11 cellular contexts compared by ENCODE assay signal in the genomic region with DNA sequence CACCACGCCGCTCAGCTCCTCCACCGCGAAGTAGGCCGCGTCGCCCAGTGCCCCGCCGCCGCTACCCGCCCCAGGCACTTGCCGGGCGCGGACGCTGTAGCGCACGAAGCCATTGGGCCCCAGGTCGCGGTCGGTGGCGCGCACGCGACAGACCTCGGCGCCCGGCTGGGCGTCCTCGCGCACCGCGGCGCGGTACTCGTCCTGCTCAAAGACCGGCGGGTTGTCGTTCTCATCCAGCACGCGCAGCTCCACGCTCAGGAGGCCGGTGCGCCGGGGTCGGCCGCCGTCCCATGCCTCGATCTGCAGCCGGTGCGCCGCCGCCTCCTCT. TPM values are rescaled to one million over a fixed set of nuclear protein-coding genes. Genes with fewer than 3 reads are reported as not detected.
DNase-seq lines count a peak whose midpoint lies in the region; ATAC-seq and TF ChIP-seq lines count a peak whose summit lies in the region.
"Had no signal": no experiment of that assay in that cellular context is flagged by ENCODE, and none has a peak within 500 bp of the region (broad histone marks: within the 10 kb centered on the region; RNA-seq: fewer than 3 reads in every experiment).

No MANE protein-coding gene starts in this region.

- no peak for TF ChIP-seq EP300 in sigmoid colon (IDR thresholded peaks at IDR 0.05)

- H3K9me3 Mint-ChIP-seq in activated CD8-positive, alpha-beta T cell treated with anti-CD3 and anti-CD28 coated beads for 36 hours = no peaks in the 10 kb centered on the region

- H3K4me1 ChIP-seq in ES-I3 (ENCODE audit: insufficient read depth, low read length) = no peaks in the 10 kb centered on the region
- H3K4me1 ChIP-seq in iPS-15b (ENCODE audit: control insufficient read depth, insufficient read depth, low read length) = no peaks in the 10 kb centered on the region
- peaks cover 0 to 36% (median 19%) of the 10 kb centered on the region in 4 donors for H3K4me1 ChIP-seq in sigmoid colon

- CTCF ChIA-PET in activated CD8-positive, alpha-beta T cell treated with anti-CD3 and anti-CD28 coated beads for 36 hours (lab: Charles Lee) = no interaction called here

- no peak overlapping the region for H3K27ac Mint-ChIP-seq in activated CD8-positive, alpha-beta T cell treated with anti-CD3 and anti-CD28 coated beads for 36 hours
- H3K27ac Mint-ChIP-seq: CD4-positive, CD25-positive, alpha-beta regulatory T cell had no signal

- no peak for TF ChIP-seq POLR2A in sigmoid colon (IDR thresholded peaks at IDR 0.05)

- peak overlapping the region; percentile 63 for H3K4me3 Mint-ChIP-seq in activated CD8-positive, alpha-beta T cell treated with anti-CD3 and anti-CD28 coated beads for 36 hours

- H3K36me3 ChIP-seq in ES-I3 (ENCODE audit: insufficient read depth, low read length) (no peaks in the 10 kb centered on the region), iPS-15b (ENCODE audit: control insufficient read depth, insufficient read depth, low read length) (no peaks in the 10 kb centered on the region), sigmoid colon (no peaks in the 10 kb centered on the region)

- peaks cover 77% of the 10 kb centered on the region for H3K27me3 ChIP-seq in iPS-15b (ENCODE audit: control insufficient read depth, insufficient read depth, low read length)
- peaks cover 0 to 10% (median 0%) of the 10 kb centered on the region in 3 donors for H3K27me3 ChIP-seq in sigmoid colon

- H3K9ac ChIP-seq in ES-I3 (ENCODE audit: low read depth, low read length) = peak overlapping the region; percentile 61; the same call in 1 of the 2 replicates
- H3K9ac ChIP-seq in iPS-15b (ENCODE audit: low read depth, low read length) = peak overlapping the region; percentile 12

- DNase-seq in activated CD8-positive, alpha-beta T cell treated with anti-CD3 and anti-CD28 coated beads for 36 hours = peak; percentile 5
- DNase-seq in sigmoid colon (no peak), HuH-7.5 (ENCODE audit: low spot score) (no peak), NCI-H1092 treated with DMSO at 0.1 percent for 48 hours (lab: John Stamatoyannopoulos, UW) (no peak), OCI-M1 (lab: John Stamatoyannopoulos, UW) (no peak), cerebellum (ENCODE audit: low spot score) (no peak)
- DNase-seq: body of pancreas, NCI-H510A had no signal

- H3K27ac ChIP-seq in sigmoid colon = peak overlapping the region in 1 of 4 donors; percentile 76
- H3K27ac ChIP-seq: body of pancreas had no signal

- peak overlapping the region; percentile 48 for H3K4me3 ChIP-seq in iPS-15b (ENCODE audit: low read depth, low read length)
- peak overlapping the region; percentile 46 to 57 (median 52) for H3K4me3 ChIP-seq in sigmoid colon
- H3K4me3 ChIP-seq: body of pancreas had no signal

- H3K9me3 ChIP-seq in ES-I3 (ENCODE audit: control insufficient read depth, insufficient read depth, low read length) = no peaks in the 10 kb centered on the region
- no peaks in the 10 kb centered on the region for H3K9me3 ChIP-seq in iPS-15b (ENCODE audit: control insufficient read depth, insufficient read depth, low read length)
- H3K9me3 ChIP-seq in sigmoid colon = no peaks in the 10 kb centered on the region
- H3K9me3 ChIP-seq: body of pancreas had no signal

- ATAC-seq in activated CD8-positive, alpha-beta T cell treated with anti-CD3 and anti-CD28 coated beads for 36 hours = no peak

- intact Hi-C loops in activated CD8-positive, alpha-beta T cell treated with anti-CD3 and anti-CD28 coated beads for 36 hours (cut with micrococcal nuclease) = no loop called here
- intact Hi-C loops in sigmoid colon (cut with DNase I) = loop anchor here (2.0 to 5.0 kb wide), 2 partner anchors 73 to 93 kb away; no protein-coding TSS in a partner anchor

- H3K4me1 Mint-ChIP-seq in activated CD8-positive, alpha-beta T cell treated with anti-CD3 and anti-CD28 coated beads for 36 hours (ENCODE audit: low read depth) = peaks cover 16% of the 10 kb centered on the region

- no peak for TF ChIP-seq CTCF in activated CD8-positive, alpha-beta T cell treated with anti-CD3 and anti-CD28 coated beads for 36 hours (IDR thresholded peaks at IDR 0.05)
- TF ChIP-seq CTCF in sigmoid colon (IDR thresholded peaks at IDR 0.05) = no peak

- 5 to 14% methylated on average over 52 of the region's 52 CpGs for WGBS in sigmoid colon, 2 donors

- POLR2A ChIA-PET in activated CD8-positive, alpha-beta T cell treated with anti-CD3 and anti-CD28 coated beads for 36 hours (lab: Charles Lee) = no interaction called here

- peaks cover 51% of the 10 kb centered on the region for H3K27me3 Mint-ChIP-seq in activated CD8-positive, alpha-beta T cell treated with anti-CD3 and anti-CD28 coated beads for 36 hours

- H3K36me3 Mint-ChIP-seq in activated CD8-positive, alpha-beta T cell treated with anti-CD3 and anti-CD28 coated beads for 36 hours (ENCODE audit: low read depth) = no peaks in the 10 kb centered on the region
- H3K36me3 Mint-ChIP-seq: CD4-positive, CD25-positive, alpha-beta regulatory T cell had no signal

RNA-seq across cellular contexts. Expression of a gene that starts 1.4 kb away (rescaled TPM):
- total RNA-seq in activated CD8-positive, alpha-beta T cell treated with anti-CD3 and anti-CD28 coated beads for 36 hours = not detected
- 10 to 100 TPM; 13.6 to 24.1 (median 17.2) TPM for total RNA-seq in sigmoid colon
- under 1 TPM; under 0.01 to 0.61 (median under 0.01) TPM for polyA plus RNA-seq in sigmoid colon
- 12.2 TPM for total RNA-seq in cerebellum
- total RNA-seq: CD4-positive, CD25-positive, alpha-beta regulatory T cell had no signal
- polyA plus RNA-seq: CD4-positive, CD25-positive, alpha-beta regulatory T cell had no signal

RNA-seq across cellular contexts. Expression of a gene that starts 60.0 kb away (rescaled TPM):
- 100 to 1,000 TPM; 114 to 121 TPM for total RNA-seq in activated CD8-positive, alpha-beta T cell treated with anti-CD3 and anti-CD28 coated beads for 36 hours
- total RNA-seq in sigmoid colon (10 to 100 TPM; 41.3 to 73.1 (median 44.8) TPM), cerebellum (76.1 TPM)
- polyA plus RNA-seq in sigmoid colon = 10 to 100 TPM; 24.7 to 40.7 (median 34.8) TPM

Comparison
In these comparisons a context has a peak if more than half of its experiments do, and no peak if none do; other contexts are left out.
1. RNA of a gene that starts 1.4 kb away (total RNA-seq): 13.6 to 24.1 TPM in sigmoid colon and 12.2 TPM in cerebellum (single experiment); not detected in activated CD8-positive, alpha-beta T cell treated with anti-CD3 and anti-CD28 coated beads for 36 hours; every median in the first group is over 10 times any median in the second.